8 cellular contexts compared by ENCODE assay signal in genomic region chr10:15097011-15097812, GRCh38. TPM values are rescaled to one million over a fixed set of nuclear protein-coding genes. Genes with fewer than 3 reads are reported as not detected.
DNase-seq lines count a peak whose midpoint lies in the region; ATAC-seq and TF ChIP-seq lines count a peak whose summit lies in the region.

TSS of gene RPP38 (plus strand) at chr10:15097355. CDS start at chr10:15103315, 5,960 bp downstream.

- H3K27me3 Mint-ChIP-seq in activated CD4-positive, alpha-beta T cell treated with anti-CD3 and anti-CD28 coated beads, Interleukin-2, amount 10 ng/mL, durations not matched to agents 7 days and 5 days = peaks cover 8% of the 10 kb centered on the region

- peak within 1 kb of the TSS; percentile 91 for H3K27ac ChIP-seq in coronary artery

- peak within 1 kb of the TSS; percentile 93 for H3K4me3 Mint-ChIP-seq in activated CD4-positive, alpha-beta T cell treated with anti-CD3 and anti-CD28 coated beads, Interleukin-2, amount 10 ng/mL, durations not matched to agents 7 days and 5 days

- H3K27ac Mint-ChIP-seq in activated CD4-positive, alpha-beta T cell treated with anti-CD3 and anti-CD28 coated beads, Interleukin-2, amount 10 ng/mL, durations not matched to agents 7 days and 5 days = peak within 1 kb of the TSS; percentile 97

- peak within 1 kb of the TSS; percentile 83 for H3K4me3 ChIP-seq in coronary artery

- peaks cover 33% of the 10 kb centered on the region for H3K4me1 Mint-ChIP-seq in activated CD4-positive, alpha-beta T cell treated with anti-CD3 and anti-CD28 coated beads, Interleukin-2, amount 10 ng/mL, durations not matched to agents 7 days and 5 days

- CTCF ChIA-PET in activated CD4-positive, alpha-beta T cell treated with anti-CD3 and anti-CD28 coated beads, Interleukin-2, amount 10 ng/mL, durations not matched to agents 7 days and 5 days (lab: Charles Lee) = interaction anchor here (0.9 to 1.3 kb wide), 3 partner anchors 9 to 29 kb away, joined by 3 to 8 read pairs (median 4); no protein-coding TSS in a partner anchor

- H3K36me3 Mint-ChIP-seq in activated CD4-positive, alpha-beta T cell treated with anti-CD3 and anti-CD28 coated beads, Interleukin-2, amount 10 ng/mL, durations not matched to agents 7 days and 5 days (ENCODE audit: low read depth) = peaks cover 18% of the 10 kb centered on the region

- POLR2A ChIA-PET in activated CD4-positive, alpha-beta T cell treated with anti-CD3 and anti-CD28 coated beads, Interleukin-2, amount 10 ng/mL, durations not matched to agents 7 days and 5 days (lab: Charles Lee) = no interaction called here

- no peak for TF ChIP-seq CTCF in coronary artery (IDR thresholded peaks at IDR 0.05)

- ATAC-seq in GM19328 (IDR thresholded peaks at IDR 0.05; ENCODE audit: unreplicated experiment) = peak; percentile 77
- ATAC-seq in HG03469 (IDR thresholded peaks at IDR 0.05; ENCODE audit: unreplicated experiment) = peak; percentile 68

- no peaks in the 10 kb centered on the region for H3K9me3 Mint-ChIP-seq in activated CD4-positive, alpha-beta T cell treated with anti-CD3 and anti-CD28 coated beads, Interleukin-2, amount 10 ng/mL, durations not matched to agents 7 days and 5 days

- DNase-seq in C1 segment of cervical spinal cord (lab: John Stamatoyannopoulos, UW) (peak; percentile 59 to 99 (median 96)), NCI-H69 (lab: John Stamatoyannopoulos, UW) (peak; percentile 89), coronary artery (ENCODE audit: low spot score) (peak; percentile 98), left kidney (ENCODE audit: low read depth, low spot score) (peak; percentile 98)
- peak; percentile 95 for DNase-seq in activated CD4-positive, alpha-beta T cell treated with anti-CD3 and anti-CD28 coated beads, Interleukin-2, amount 10 ng/mL, durations not matched to agents 7 days and 5 days
- DNase-seq in stimulated activated CD4-positive, alpha-beta T cell treated with anti-CD3 and anti-CD28 coated beads, Interleukin-1b, Interleukin-23, amount 100 ng/mL, for 48 hours = peak; percentile 96

RNA-seq across cellular contexts. Expression of gene RPP38, which starts in this region (rescaled TPM):
- 10 to 100 TPM; 17.4 to 19.2 TPM for total RNA-seq in activated CD4-positive, alpha-beta T cell treated with anti-CD3 and anti-CD28 coated beads, Interleukin-2, amount 10 ng/mL, durations not matched to agents 7 days and 5 days

Comparison
In these comparisons a context has a peak if more than half of its experiments do, and no peak if none do; other contexts are left out.
1. Peak in every context shown above with its lines: DNase-seq, ATAC-seq, H3K4me3 ChIP-seq and H3K27ac ChIP-seq.